In genomic region chr2:239222346-239223028, GRCh38 we compare ENCODE assay signal across 8 cellular contexts.
DNase-seq lines count a peak whose midpoint lies in the region; ATAC-seq and TF ChIP-seq lines count a peak whose summit lies in the region.

No MANE protein-coding gene starts in this region.

- H3K79me2 ChIP-seq in smooth muscle cell (ENCODE audit: low read depth), result peaks cover 32% of the 10 kb centered on the region

- H3K36me3 Mint-ChIP-seq in IgD-negative memory B cell, result no peaks in the 10 kb centered on the region
- H3K36me3 Mint-ChIP-seq in T-helper 2 cell treated with Interferon-gamma antibody and Interleukin-4, amounts not matched to agents 5 μg/mL and 100 μg/mL, for 36 hours (ENCODE audit: low read depth), result peaks cover 28% of the 10 kb centered on the region

- H2AFZ ChIP-seq in smooth muscle cell (ENCODE audit: low read depth), result no peak overlapping the region

- H3K27ac ChIP-seq in cardiac muscle cell (peak overlapping the region; percentile 91), smooth muscle cell (ENCODE audit: low read depth) (peak overlapping the region; percentile 77)

- TF ChIP-seq CTCF in cardiac muscle cell (IDR thresholded peaks at IDR 0.05; ENCODE audit: low read depth, low read length) (no peak), smooth muscle cell (IDR thresholded peaks at IDR 0.05; ENCODE audit: borderline replicate concordance, insufficient read depth, poor library complexity, severe bottlenecking) (no peak)

- WGBS in smooth muscle cell (ENCODE audit: low lambda C conversion rate), result 83% methylated on average over 8 of the region's 8 CpGs

- H3K27me3 ChIP-seq in cardiac muscle cell (no peaks in the 10 kb centered on the region), smooth muscle cell (ENCODE audit: low read depth) (no peaks in the 10 kb centered on the region)

- peaks cover 17 to 27% (median 24%) of the 10 kb centered on the region in 3 donors for H3K4me1 Mint-ChIP-seq in IgD-negative memory B cell
- H3K4me1 Mint-ChIP-seq in T-helper 2 cell treated with Interferon-gamma antibody and Interleukin-4, amounts not matched to agents 5 μg/mL and 100 μg/mL, for 36 hours (ENCODE audit: low read depth), result peaks cover 41% of the 10 kb centered on the region

- H3K27ac Mint-ChIP-seq in IgD-negative memory B cell, result peak overlapping the region in 2 of 3 donors; percentile 28 to 57
- peak overlapping the region; percentile 36 for H3K27ac Mint-ChIP-seq in T-helper 2 cell treated with Interferon-gamma antibody and Interleukin-4, amounts not matched to agents 5 μg/mL and 100 μg/mL, for 36 hours

- H3K4me2 ChIP-seq in smooth muscle cell, result peak overlapping the region; percentile 68

- H3K4me3 Mint-ChIP-seq in IgD-negative memory B cell, result peak overlapping the region in 2 of 4 donors; percentile 82 to 84
- peak overlapping the region; percentile 56 for H3K4me3 Mint-ChIP-seq in T-helper 2 cell treated with Interferon-gamma antibody and Interleukin-4, amounts not matched to agents 5 μg/mL and 100 μg/mL, for 36 hours

- no peaks in the 10 kb centered on the region for H3K36me3 ChIP-seq in cardiac muscle cell
- H3K36me3 ChIP-seq in smooth muscle cell (ENCODE audit: low read depth), result no peaks in the 10 kb centered on the region

- H3F3A ChIP-seq in smooth muscle cell (ENCODE audit: low read depth), result peaks cover 7% of the 10 kb centered on the region

- peaks cover 10% of the 10 kb centered on the region for H4K20me1 ChIP-seq in smooth muscle cell (ENCODE audit: low read depth)

- H3K4me3 ChIP-seq in cardiac muscle cell (no peak overlapping the region), smooth muscle cell (no peak overlapping the region)

- H3K27me3 Mint-ChIP-seq in IgD-negative memory B cell, result no peaks in the 10 kb centered on the region
- no peaks in the 10 kb centered on the region for H3K27me3 Mint-ChIP-seq in T-helper 2 cell treated with Interferon-gamma antibody and Interleukin-4, amounts not matched to agents 5 μg/mL and 100 μg/mL, for 36 hours (ENCODE audit: low read depth)

- no peak for DNase-seq in T-helper 2 cell treated with Interferon-gamma antibody and Interleukin-4, amounts not matched to agents 5 μg/mL and 100 μg/mL, for 36 hours (ENCODE audit: low spot score)
- peak in 1 of 2 donors; percentile 83 for DNase-seq in cardiac muscle cell (ENCODE audit: low read depth in 1 of 2, low spot score in 1 of 2)
- DNase-seq in smooth muscle cell (lab: John Stamatoyannopoulos, UW; ENCODE audit: unreplicated experiment), result no peak
- no peak for DNase-seq in NCI-H524 (lab: John Stamatoyannopoulos, UW)
- DNase-seq in GDM1 (lab: John Stamatoyannopoulos, UW), result no peak
- no peak for DNase-seq in NCI-H69 (lab: John Stamatoyannopoulos, UW)

- H3K4me1 ChIP-seq in cardiac muscle cell (ENCODE audit: low read depth) (peaks cover 15% of the 10 kb centered on the region), smooth muscle cell (ENCODE audit: low read depth) (peaks cover 40% of the 10 kb centered on the region)

- no peak overlapping the region for H3K9ac ChIP-seq in smooth muscle cell (ENCODE audit: low read depth)

- H3K9me3 ChIP-seq in cardiac muscle cell (ENCODE audit: low read depth) (no peaks in the 10 kb centered on the region), smooth muscle cell (replicated peaks; ENCODE audit: low read depth) (no peaks in the 10 kb centered on the region)

- ATAC-seq in activated CD4-positive, CD25-positive, alpha-beta regulatory T cell treated with anti-CD3 and anti-CD28 coated beads, Interleukin-2, amount 50 U/mL, for 24 hours, result no peak

- no peaks in the 10 kb centered on the region for H3K9me3 Mint-ChIP-seq in IgD-negative memory B cell
- no peaks in the 10 kb centered on the region for H3K9me3 Mint-ChIP-seq in T-helper 2 cell treated with Interferon-gamma antibody and Interleukin-4, amounts not matched to agents 5 μg/mL and 100 μg/mL, for 36 hours
